Comparison of ENCODE assay signal across 24 cellular contexts in the genomic region with DNA sequence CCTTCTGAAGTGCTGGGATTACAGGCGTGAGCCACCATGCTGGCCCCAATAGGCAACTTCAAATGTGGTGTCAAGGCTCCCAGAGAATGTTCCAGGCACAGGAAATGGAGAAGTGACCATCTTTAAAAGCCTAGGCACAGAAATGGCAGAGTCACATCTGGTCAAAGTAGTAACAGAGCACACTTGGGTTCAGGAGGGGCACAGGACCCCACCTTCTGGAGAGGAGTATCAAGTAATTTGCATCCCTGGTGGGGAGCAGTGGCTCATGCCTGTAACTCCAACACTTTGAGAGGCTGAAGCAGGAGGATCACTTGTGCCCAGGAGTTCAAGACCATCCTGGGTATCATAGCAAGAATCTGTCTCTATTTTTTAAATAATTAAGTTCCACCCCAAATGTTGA. TPM values are rescaled to one million over a fixed set of nuclear protein-coding genes. Genes with fewer than 3 reads are reported as not detected.
DNase-seq lines count a peak whose midpoint lies in the region; ATAC-seq and TF ChIP-seq lines count a peak whose summit lies in the region.
"Had no signal": no experiment of that assay in that cellular context is flagged by ENCODE, and none has a peak within 500 bp of the region (broad histone marks: within the 10 kb centered on the region; RNA-seq: fewer than 3 reads in every experiment).

No MANE protein-coding gene starts in this region.

- no peaks in the 10 kb centered on the region for H3K9me2 ChIP-seq in GM23338 (ENCODE audit: insufficient read depth)

- no peak for ATAC-seq in GM23338
- ATAC-seq in activated naive CD8-positive, alpha-beta T cell treated with anti-CD3 and anti-CD28 coated beads, Interleukin-2, amount 10 ng/mL, durations not matched to agents 7 days and 5 days (ENCODE audit: low read depth) = no peak
- ATAC-seq in psoas muscle = no peak
- ATAC-seq: foreskin keratinocyte had no signal

- H3K9me3 Mint-ChIP-seq in activated T-cell treated with anti-CD3 and anti-CD28 coated beads, Interleukin-2, amount 50 U/mL, for 24 hours = no peaks in the 10 kb centered on the region
- H3K9me3 Mint-ChIP-seq in GM23338 (no peaks in the 10 kb centered on the region), neural progenitor cell (no peaks in the 10 kb centered on the region)
- H3K9me3 Mint-ChIP-seq in activated naive CD8-positive, alpha-beta T cell treated with anti-CD3 and anti-CD28 coated beads, Interleukin-2, amount 10 ng/mL, durations not matched to agents 7 days and 5 days = no peaks in the 10 kb centered on the region
- H3K9me3 Mint-ChIP-seq: IgD-negative memory B cell had no signal

- intact Hi-C loops in psoas muscle (cut with DNase I) = no loop called here

- TF ChIP-seq CTCF in GM23338 (conservative IDR thresholded peaks at IDR 0.05; ENCODE audit: low read depth in 2 of 2) (no peak), neural progenitor cell (IDR thresholded peaks at IDR 0.05) (no peak), psoas muscle (IDR thresholded peaks at IDR 0.05) (no peak)

- H3K4me3 Mint-ChIP-seq in activated T-cell treated with anti-CD3 and anti-CD28 coated beads, Interleukin-2, amount 50 U/mL, for 24 hours = peak overlapping the region; percentile 95
- H3K4me3 Mint-ChIP-seq in GM23338 (no peak overlapping the region), neural progenitor cell (peak overlapping the region; percentile 92)
- no peak overlapping the region for H3K4me3 Mint-ChIP-seq in activated naive CD8-positive, alpha-beta T cell treated with anti-CD3 and anti-CD28 coated beads, Interleukin-2, amount 10 ng/mL, durations not matched to agents 7 days and 5 days

- no peak overlapping the region for H3K4me3 ChIP-seq in GM23338
- H3K4me3 ChIP-seq in neural progenitor cell = no peak overlapping the region
- H3K4me3 ChIP-seq in psoas muscle = no peak overlapping the region
- H3K4me3 ChIP-seq: GM23248, hepatocyte had no signal

- no peak overlapping the region for H3K9ac ChIP-seq in neural progenitor cell

- H3K27ac ChIP-seq in GM23338 (ENCODE audit: low read depth) (peak overlapping the region; percentile 66; the same call in 1 of the 2 replicates), neural progenitor cell (peak overlapping the region; percentile 5), psoas muscle (no peak overlapping the region)
- H3K27ac ChIP-seq: foreskin keratinocyte, GM23248, hepatocyte, SJCRH30, suprapubic skin had no signal

- 88 to 91% (median 91%) methylated on average over 1 of the region's 1 CpG for WGBS in psoas muscle, 3 donors

- no peak overlapping the region for H3K4me2 ChIP-seq in GM23338
- no peak overlapping the region for H3K4me2 ChIP-seq in neural progenitor cell

- H3K27me3 ChIP-seq in GM23338 (ENCODE audit: insufficient read depth) (no peaks in the 10 kb centered on the region), neural progenitor cell (no peaks in the 10 kb centered on the region), psoas muscle (ENCODE audit: insufficient read depth in 3 of 3, low read length in 2 of 3) (no peaks in the 10 kb centered on the region)
- H3K27me3 ChIP-seq: foreskin keratinocyte, hepatocyte, SJCRH30, suprapubic skin had no signal

- H3K36me3 ChIP-seq in GM23338 (ENCODE audit: insufficient read depth) (peaks cover 14% of the 10 kb centered on the region), neural progenitor cell (no peaks in the 10 kb centered on the region), psoas muscle (ENCODE audit: insufficient read depth in 1 of 2, low read depth in 1 of 2) (peaks cover 2 to 73% of the 10 kb centered on the region in 2 donors)

- H3K27me3 Mint-ChIP-seq in activated T-cell treated with anti-CD3 and anti-CD28 coated beads, Interleukin-2, amount 50 U/mL, for 24 hours = no peaks in the 10 kb centered on the region
- peaks cover 12% of the 10 kb centered on the region for H3K27me3 Mint-ChIP-seq in GM23338 (ENCODE audit: insufficient read depth, low read depth, poor library complexity)
- H3K27me3 Mint-ChIP-seq in activated naive CD8-positive, alpha-beta T cell treated with anti-CD3 and anti-CD28 coated beads, Interleukin-2, amount 10 ng/mL, durations not matched to agents 7 days and 5 days = no peaks in the 10 kb centered on the region
- peaks cover 13% of the 10 kb centered on the region for H3K27me3 Mint-ChIP-seq in neural progenitor cell (ENCODE audit: insufficient read depth, low read depth)
- H3K27me3 Mint-ChIP-seq: IgD-negative memory B cell had no signal

- H3K79me2 ChIP-seq in GM23338 (replicated peaks; ENCODE audit: insufficient read depth) (peaks cover 13% of the 10 kb centered on the region), neural progenitor cell (ENCODE audit: low read depth) (peaks cover 19% of the 10 kb centered on the region)
- H3K79me2 ChIP-seq: hepatocyte had no signal

- no peak overlapping the region for H3K27ac Mint-ChIP-seq in activated T-cell treated with anti-CD3 and anti-CD28 coated beads, Interleukin-2, amount 50 U/mL, for 24 hours
- no peak overlapping the region for H3K27ac Mint-ChIP-seq in GM23338
- peak overlapping the region; percentile 16 for H3K27ac Mint-ChIP-seq in activated naive CD8-positive, alpha-beta T cell treated with anti-CD3 and anti-CD28 coated beads, Interleukin-2, amount 10 ng/mL, durations not matched to agents 7 days and 5 days
- H3K27ac Mint-ChIP-seq in neural progenitor cell = no peak overlapping the region

- H3K9me3 ChIP-seq in neural progenitor cell (ENCODE audit: low read depth) (no peaks in the 10 kb centered on the region), psoas muscle (no peaks in the 10 kb centered on the region)
- H3K9me3 ChIP-seq: SJCRH30, suprapubic skin had no signal

- no peak for DNase-seq in activated T-cell treated with anti-CD3 and anti-CD28 coated beads, Interleukin-2, amount 50 U/mL, for 24 hours
- no peak for DNase-seq in activated T-cell treated with anti-CD3 and anti-CD28 coated beads, Interleukin-2, amount 50 U/mL, for 48 hours
- DNase-seq in GM23338 (ENCODE audit: low spot score) (no peak), neural progenitor cell (ENCODE audit: low spot score) (no peak), NCI-H526 treated with DMSO at 0.1 percent for 48 hours (lab: John Stamatoyannopoulos, UW) (no peak), psoas muscle (no peak), NCI-H1092 treated with DMSO at 0.1 percent for 48 hours (lab: John Stamatoyannopoulos, UW) (no peak)
- no peak for DNase-seq in activated naive CD8-positive, alpha-beta T cell treated with anti-CD3 and anti-CD28 coated beads, Interleukin-2, amount 10 ng/mL, durations not matched to agents 7 days and 5 days
- DNase-seq: activated CD8-positive, alpha-beta memory T cell treated with anti-CD3 and anti-CD28 coated beads for 24 hours; aorta; C1 segment of cervical spinal cord; DMS153; foreskin keratinocyte; GDM1; GM23248; occipital lobe; right cardiac atrium; SJCRH30; stimulated activated CD8-positive, alpha-beta memory T cell treated with anti-CD3 and anti-CD28 coated beads, Interleukin-4, amount 100 ng/mL, for 48 hours; T-helper 2 cell had no signal

- H4K20me1 ChIP-seq in GM23338 (replicated peaks; ENCODE audit: insufficient read depth) (peaks cover 23% of the 10 kb centered on the region), neural progenitor cell (ENCODE audit: low read depth) (peaks cover 7% of the 10 kb centered on the region)

- peaks cover 3% of the 10 kb centered on the region; the same call in 1 of the 2 replicates for H3K4me1 ChIP-seq in GM23338 (ENCODE audit: insufficient read depth)
- no peaks in the 10 kb centered on the region for H3K4me1 ChIP-seq in neural progenitor cell
- H3K4me1 ChIP-seq in psoas muscle = peaks cover 4% of the 10 kb centered on the region
- H3K4me1 ChIP-seq: foreskin keratinocyte, SJCRH30 had no signal

- POLR2A ChIA-PET in activated naive CD8-positive, alpha-beta T cell treated with anti-CD3 and anti-CD28 coated beads, Interleukin-2, amount 10 ng/mL, durations not matched to agents 7 days and 5 days (lab: Charles Lee) = interaction anchor here (0.6 to 2.8 kb wide), 2 partner anchors 32 to 62 kb away, joined by 3 to 34 read pairs; partner anchors contain the start of gene POLDIP3

- H3K36me3 Mint-ChIP-seq in activated T-cell treated with anti-CD3 and anti-CD28 coated beads, Interleukin-2, amount 50 U/mL, for 24 hours (ENCODE audit: low read depth) = peaks cover 89% of the 10 kb centered on the region
- H3K36me3 Mint-ChIP-seq in GM23338 (ENCODE audit: low read depth) (peaks cover 65% of the 10 kb centered on the region), neural progenitor cell (peaks cover 25% of the 10 kb centered on the region)
- peaks cover 19% of the 10 kb centered on the region for H3K36me3 Mint-ChIP-seq in activated naive CD8-positive, alpha-beta T cell treated with anti-CD3 and anti-CD28 coated beads, Interleukin-2, amount 10 ng/mL, durations not matched to agents 7 days and 5 days

- peaks cover 9% of the 10 kb centered on the region for H3K4me1 Mint-ChIP-seq in activated T-cell treated with anti-CD3 and anti-CD28 coated beads, Interleukin-2, amount 50 U/mL, for 24 hours (ENCODE audit: low read depth)
- peaks cover 6% of the 10 kb centered on the region for H3K4me1 Mint-ChIP-seq in GM23338
- peaks cover 18% of the 10 kb centered on the region for H3K4me1 Mint-ChIP-seq in activated naive CD8-positive, alpha-beta T cell treated with anti-CD3 and anti-CD28 coated beads, Interleukin-2, amount 10 ng/mL, durations not matched to agents 7 days and 5 days
- peaks cover 15% of the 10 kb centered on the region for H3K4me1 Mint-ChIP-seq in neural progenitor cell

- peaks cover 21% of the 10 kb centered on the region; the same call in 1 of the 2 replicates for H3F3A ChIP-seq in GM23338 (replicated peaks; ENCODE audit: low read depth)
- peaks cover 14% of the 10 kb centered on the region for H3F3A ChIP-seq in neural progenitor cell (ENCODE audit: low read depth)

- no peak overlapping the region for H2AFZ ChIP-seq in GM23338
- H2AFZ ChIP-seq in neural progenitor cell (replicated peaks) = no peak overlapping the region
- H2AFZ ChIP-seq: hepatocyte had no signal

RNA-seq across cellular contexts. Expression of gene SERHL2, which starts 29.2 kb away (rescaled TPM):
- 1.5 and 1.7 TPM in 2 replicates for total RNA-seq in GM23338 (2014; rRNA removed; shearing (Covaris generic))
- polyA plus RNA-seq in GM23338 (2016; fragmentation: Nextera tagmentation; extraction: Ambion mirVana) (2.1 TPM in 2 replicates), psoas muscle (1 to 10 TPM in 2 of 3 donors, under 1 TPM in 1; 0.96 to 1.5 (median 1.1) TPM)
- 1 to 10 TPM; 1.0 to 2.2 TPM for total RNA-seq in activated naive CD8-positive, alpha-beta T cell treated with anti-CD3 and anti-CD28 coated beads, Interleukin-2, amount 10 ng/mL, durations not matched to agents 7 days and 5 days
- total RNA-seq in neural progenitor cell (ENCODE audit: low replicate concordance) (0.99 TPM in 1 of 2 replicates, not detected in the other), psoas muscle (1 to 10 TPM in 2 of 4 donors, under 1 TPM in 2; 0.82 to 1.6 (median 0.97) TPM)

RNA-seq across cellular contexts. Expression of gene POLDIP3, which starts 31.7 kb away (rescaled TPM):
- total RNA-seq in GM23338 (2014; rRNA removed; shearing (Covaris generic)) = 49.0 and 54.3 TPM in 2 replicates
- 34.3 and 38.2 TPM in 2 replicates for polyA plus RNA-seq in GM23338 (2016; fragmentation: Nextera tagmentation; extraction: Ambion mirVana)
- total RNA-seq in activated naive CD8-positive, alpha-beta T cell treated with anti-CD3 and anti-CD28 coated beads, Interleukin-2, amount 10 ng/mL, durations not matched to agents 7 days and 5 days = 10 to 100 TPM; 84.7 to 86.0 TPM
- 37.8 and 67.2 TPM in 2 replicates for total RNA-seq in neural progenitor cell (ENCODE audit: low replicate concordance)
- total RNA-seq in psoas muscle = 10 to 100 TPM; 30.6 to 47.1 (median 34.9) TPM
- polyA plus RNA-seq in psoas muscle = 10 to 100 TPM; 25.0 to 33.7 (median 26.5) TPM

RNA-seq across cellular contexts. Expression of gene ATP5MGL, which starts 57.4 kb away (rescaled TPM):
- not detected in 2 replicates for total RNA-seq in GM23338 (2014; rRNA removed; shearing (Covaris generic))
- 0.30 and 0.53 TPM in 2 replicates for polyA plus RNA-seq in GM23338 (2016; fragmentation: Nextera tagmentation; extraction: Ambion mirVana)
- total RNA-seq in activated naive CD8-positive, alpha-beta T cell treated with anti-CD3 and anti-CD28 coated beads, Interleukin-2, amount 10 ng/mL, durations not matched to agents 7 days and 5 days = 1 to 10 TPM; 1.3 to 1.9 TPM
- total RNA-seq in neural progenitor cell (ENCODE audit: low replicate concordance) = 0.34 TPM in 1 of 2 replicates, not detected in the other
- under 1 TPM in 3 of 4 donors, not detected in 1; 0.50 to 0.57 (median 0.55) TPM for total RNA-seq in psoas muscle
- under 1 TPM in 1 of 3 donors, not detected in 2; 0.04 TPM for polyA plus RNA-seq in psoas muscle
- total RNA-seq: epithelial cell of proximal tubule, GM23248 had no signal
- polyA plus RNA-seq: aorta, foreskin keratinocyte, GM23248, hepatocyte had no signal

Comparison
In these comparisons a context has a peak if more than half of its experiments do, and no peak if none do; other contexts are left out.
1. H3K4me3 Mint-ChIP-seq: peak in activated T-cell treated with anti-CD3 and anti-CD28 coated beads, Interleukin-2, amount 50 U/mL, for 24 hours (single experiment) and neural progenitor cell (single experiment); none in GM23338 (single experiment) and activated naive CD8-positive, alpha-beta T cell treated with anti-CD3 and anti-CD28 coated beads, Interleukin-2, amount 10 ng/mL, durations not matched to agents 7 days and 5 days (single experiment).